Comparison of ENCODE assay signal across 8 cellular contexts in genomic region chr2:159711562-159712193, GRCh38. TPM values are rescaled to one million over a fixed set of nuclear protein-coding genes. Genes with fewer than 3 reads are reported as not detected.
A peak's percentile ranks its signal among the peaks of the same experiment; 100 is the strongest.
DNase-seq lines count a peak whose midpoint lies in the region; ATAC-seq and TF ChIP-seq lines count a peak whose summit lies in the region.

No MANE protein-coding gene starts in this region.

- WGBS in heart right ventricle, 2 donors = 1 to 2% methylated on average over 13 to 14 of the region's 14 CpGs

- peak overlapping the region; percentile 94 to 100 (median 99) for H3K27ac ChIP-seq in heart right ventricle
- peak overlapping the region; percentile 94 for H3K27ac ChIP-seq in layer of hippocampus (ENCODE audit: low read depth, low read length)
- H3K27ac ChIP-seq in thoracic aorta = peak overlapping the region; percentile 95 to 98

- peak overlapping the region; percentile 81 to 100 (median 92) for H3K4me3 ChIP-seq in heart right ventricle
- peak overlapping the region; percentile 75 for H3K4me3 ChIP-seq in astrocyte of the cerebellum (ENCODE audit: low read depth, low read length)
- peak overlapping the region; percentile 90 for H3K4me3 ChIP-seq in thoracic aorta

- in situ Hi-C loops in astrocyte of the cerebellum (cut with HindIII; ENCODE audit: low sequenced_read_pairs) = no loop called here

- no peaks in the 10 kb centered on the region for H3K27me3 ChIP-seq in heart right ventricle
- no peaks in the 10 kb centered on the region for H3K27me3 ChIP-seq in layer of hippocampus (ENCODE audit: control insufficient read depth, insufficient read depth, low read length)
- no peaks in the 10 kb centered on the region for H3K27me3 ChIP-seq in thoracic aorta (replicated peaks; ENCODE audit: insufficient read depth)

- ATAC-seq in heart right ventricle = no peak
- ATAC-seq in thoracic aorta (ENCODE audit: insufficient number of reproducible peaks, low FRiP score, low read depth) = peak; percentile 17

- H3K36me3 ChIP-seq in heart right ventricle = peaks cover 0 to 30% (median 0%) of the 10 kb centered on the region in 9 donors
- H3K36me3 ChIP-seq in thoracic aorta = peaks cover 5% of the 10 kb centered on the region

- TF ChIP-seq CTCF in heart right ventricle (IDR thresholded peaks at IDR 0.05) = no peak
- no peak for TF ChIP-seq CTCF in astrocyte of the cerebellum (IDR thresholded peaks at IDR 0.05; ENCODE audit: low read depth, low read length, missing control alignments)
- no peak for TF ChIP-seq CTCF in thoracic aorta (IDR thresholded peaks at IDR 0.05)

- H3K4me1 ChIP-seq in heart right ventricle (peaks cover 4 to 56% (median 43%) of the 10 kb centered on the region in 9 donors), thoracic aorta (ENCODE audit: control insufficient read depth in 1 of 2, low read depth in 2 of 2) (peaks cover 20 to 45% of the 10 kb centered on the region in 2 donors)

- DNase-seq in heart right ventricle (no peak), cardiac septum (ENCODE audit: low spot score) (no peak), astrocyte of the cerebellum (ENCODE audit: low read depth) (no peak), thoracic aorta (ENCODE audit: low spot score) (no peak), NOMO-1 (lab: John Stamatoyannopoulos, UW; ENCODE audit: unreplicated experiment in 2 of 2) (no peak), NCI-H2081 treated with DMSO at 0.1 percent for 48 hours (lab: John Stamatoyannopoulos, UW) (no peak), NAMALWA (ENCODE audit: low spot score) (no peak)

- intact Hi-C loops in heart right ventricle (cut with DNase I) = loop anchor here in 7 of 10 donors (2.0 to 10.0 kb wide), 9 partner anchors 83 to 233 kb away; partner anchors contain the start of genes BAZ2B (in 4 of the 7) and CD302 (in 3 of the 7)
- intact Hi-C loops in cardiac septum (cut with DNase I) = loop anchor here (1.0 to 5.0 kb wide), 2 partner anchors 86 to 94 kb away; partner anchors contain the start of gene CD302

- H3K9me3 ChIP-seq in heart right ventricle = no peaks in the 10 kb centered on the region
- H3K9me3 ChIP-seq in thoracic aorta = no peaks in the 10 kb centered on the region

RNA-seq across cellular contexts. Expression of gene MARCHF7, which starts 0.6 kb away (rescaled TPM):
- 100 to 1,000 TPM in 2 of 10 donors, 10 to 100 TPM in 8; 81.6 to 101 (median 88.2) TPM for total RNA-seq in heart right ventricle
- 10 to 100 TPM; 20.3 to 27.6 TPM for polyA plus RNA-seq in heart right ventricle
- 86.5 TPM for total RNA-seq in cardiac septum
- total RNA-seq in thoracic aorta = 10 to 100 TPM; 60.1 to 81.2 TPM
